18 cellular contexts compared by ENCODE assay signal in genomic region chr16:72722552-72722951, GRCh38.
DNase-seq lines count a peak whose midpoint lies in the region.
"Had no signal": no experiment of that assay in that cellular context is flagged by ENCODE, and none has a peak within 500 bp of the region (broad histone marks: within the 10 kb centered on the region; RNA-seq: fewer than 3 reads in every experiment).

No MANE protein-coding gene starts in this region.

- H2BK120ac ChIP-seq in mesenchymal stem cell (ENCODE audit: low read depth, low read length), result no peak overlapping the region

- H2BK15ac ChIP-seq in mesenchymal stem cell (ENCODE audit: low read depth, poor library complexity, severe bottlenecking), result no peak overlapping the region

- H2BK12ac ChIP-seq in mesenchymal stem cell (ENCODE audit: low read length in 2 of 2), result no peak overlapping the region

- no peaks in the 10 kb centered on the region for H3K9me3 ChIP-seq in mesenchymal stem cell (ENCODE audit: control insufficient read depth, low read length)
- H3K9me3 ChIP-seq: neutrophil, sigmoid colon had no signal

- no peak overlapping the region for H2BK5ac ChIP-seq in mesenchymal stem cell (ENCODE audit: low read depth, low read length, poor library complexity, severe bottlenecking)

- H3K9ac ChIP-seq in mesenchymal stem cell (ENCODE audit: low read length), result no peak overlapping the region

- no peak overlapping the region for H3K18ac ChIP-seq in mesenchymal stem cell (ENCODE audit: low read depth in 1 of 2, low read length in 2 of 2)

- WGBS in mesenchymal stem cell, result 74% methylated on average over 2 of the region's 5 CpGs

- H3K79me1 ChIP-seq in mesenchymal stem cell (replicated peaks; ENCODE audit: low read length, poor library complexity, severe bottlenecking), result no peaks in the 10 kb centered on the region

- H4K91ac ChIP-seq in mesenchymal stem cell (ENCODE audit: low read length), result no peak overlapping the region

- DNase-seq in H7 (peak; percentile 52), NCI-H2107 (lab: John Stamatoyannopoulos, UW) (peak; percentile 3), dermis blood vessel endothelial cell (peak; percentile 3), midbrain (lab: John Stamatoyannopoulos, UW) (peak; percentile 15), mesenchymal stem cell (no peak), NCI-H226 (no peak), NCI-H1436 (lab: John Stamatoyannopoulos, UW) (no peak)
- DNase-seq in central memory CD4-positive, alpha-beta T cell, result no peak
- DNase-seq: activated CD8-positive, alpha-beta memory T cell treated with anti-CD3 and anti-CD28 coated beads, Interleukin-2, amount 10 ng/mL, durations not matched to agents 7 days and 5 days; activated effector memory CD4-positive, alpha-beta T cell treated with Interleukin-2 at 50 U/mL for 16 hours; CD8-positive, alpha-beta T cell; foreskin melanocyte; islet precursor cell; NCI-H2171 treated with DMSO at 0.1 percent for 48 hours; Right ventricle myocardium superior; sigmoid colon; stimulated activated CD4-positive, alpha-beta T cell treated with anti-CD3 and anti-CD28 coated beads, Interleukin-1b, Interleukin-23, amount 100 ng/mL, for 48 hours had no signal

- H3K36me3 ChIP-seq in H7 (replicated peaks; ENCODE audit: control insufficient read depth, insufficient read depth, low read length), result no peaks in the 10 kb centered on the region
- H3K36me3 ChIP-seq in mesenchymal stem cell (ENCODE audit: control insufficient read depth in 1 of 2, insufficient read depth in 2 of 2, low read depth in 1 of 2, low read length in 2 of 2), result no peaks in the 10 kb centered on the region
- H3K36me3 ChIP-seq: neutrophil, sigmoid colon had no signal

- H4K8ac ChIP-seq in mesenchymal stem cell (ENCODE audit: low read length), result no peak overlapping the region

- no peak overlapping the region for H3K4ac ChIP-seq in mesenchymal stem cell (ENCODE audit: low read depth in 1 of 2, low read length in 2 of 2)

- H3K27me3 ChIP-seq in H7 (ENCODE audit: control insufficient read depth, insufficient read depth, low read length) (no peaks in the 10 kb centered on the region), mesenchymal stem cell (ENCODE audit: control insufficient read depth in 1 of 2, insufficient read depth in 1 of 2, low read length in 2 of 2) (no peaks in the 10 kb centered on the region)
- H3K27me3 ChIP-seq: neutrophil, sigmoid colon had no signal

- H2AFZ ChIP-seq in mesenchymal stem cell (ENCODE audit: low read depth, low read length), result no peak overlapping the region

- no peak overlapping the region for H3K27ac ChIP-seq in mesenchymal stem cell (ENCODE audit: low read length, poor library complexity, severe bottlenecking)
- H3K27ac ChIP-seq: neutrophil, sigmoid colon had no signal

- H3K4me3 ChIP-seq in H7 (ENCODE audit: insufficient read depth, low read depth, low read length), result no peak overlapping the region
- no peak overlapping the region for H3K4me3 ChIP-seq in mesenchymal stem cell (ENCODE audit: insufficient read depth in 1 of 2, low read depth in 1 of 2, low read length in 2 of 2)
- H3K4me3 ChIP-seq: sigmoid colon had no signal

- no peak overlapping the region for H3K14ac ChIP-seq in mesenchymal stem cell (ENCODE audit: low read length in 2 of 2)

- no peaks in the 10 kb centered on the region for H3K4me1 ChIP-seq in mesenchymal stem cell (ENCODE audit: control insufficient read depth, insufficient read depth, low read depth, low read length)
- H3K4me1 ChIP-seq: sigmoid colon had no signal

- no peak overlapping the region for H3K23ac ChIP-seq in mesenchymal stem cell (ENCODE audit: low read length in 2 of 2)

- H2AK5ac ChIP-seq in mesenchymal stem cell (ENCODE audit: low read length, severe bottlenecking), result no peak overlapping the region

- no peak overlapping the region for H3K4me2 ChIP-seq in mesenchymal stem cell (ENCODE audit: low read length, poor library complexity, severe bottlenecking)

Comparison
In these comparisons a context has a peak if more than half of its experiments do, and no peak if none do; other contexts are left out.
1. DNase-seq: peak in H7 (single experiment), NCI-H2107 (single experiment), dermis blood vessel endothelial cell (single experiment) and midbrain (single experiment); none in mesenchymal stem cell (single experiment), NCI-H226 (single experiment), NCI-H1436 (single experiment) and central memory CD4-positive, alpha-beta T cell (single experiment).